Comparison of ENCODE assay signal across 24 cellular contexts in genomic region chr2:149735237-149735958, GRCh38.
"Had no signal": no experiment of that assay in that cellular context is flagged by ENCODE, and none has a peak within 500 bp of the region (broad histone marks: within the 10 kb centered on the region; RNA-seq: fewer than 3 reads in every experiment).

No MANE protein-coding gene starts in this region.

- H3K9me3 ChIP-seq: ascending aorta, right atrium auricular region, transverse colon, vagina had no signal

- H3K27me3 ChIP-seq: ascending aorta, cardiac muscle cell, right atrium auricular region, transverse colon, vagina had no signal

- H3K4me3 ChIP-seq: ascending aorta, cardiac muscle cell, right atrium auricular region, transverse colon, vagina had no signal

- H3K4me3 Mint-ChIP-seq: activated naive CD8-positive, alpha-beta T cell treated with anti-CD3 and anti-CD28 coated beads, Interleukin-2, amount 50 U/mL, for 24 hours; activated T-helper 17 cell treated with anti-CD3 and anti-CD28 coated beads, Interleukin-2, amount 50 U/mL, for 72 hours; memory B cell; natural killer cell treated with Interleukin-12 subunit alpha and Interleukin-12 subunit beta and Interleukin-15 and Interleukin-18, amount 100 ng/mL, for 72 hours; T-cell had no signal

- H3K36me3 Mint-ChIP-seq: memory B cell; natural killer cell treated with Interleukin-12 subunit alpha and Interleukin-12 subunit beta and Interleukin-15 and Interleukin-18, amount 100 ng/mL, for 72 hours; T-cell had no signal

- H3K27ac Mint-ChIP-seq: activated naive CD8-positive, alpha-beta T cell treated with anti-CD3 and anti-CD28 coated beads, Interleukin-2, amount 50 U/mL, for 24 hours; activated T-helper 17 cell treated with anti-CD3 and anti-CD28 coated beads, Interleukin-2, amount 50 U/mL, for 72 hours; memory B cell; natural killer cell treated with Interleukin-12 subunit alpha and Interleukin-12 subunit beta and Interleukin-15 and Interleukin-18, amount 100 ng/mL, for 72 hours; T-cell had no signal

- H3K4me1 Mint-ChIP-seq: activated naive CD8-positive, alpha-beta T cell treated with anti-CD3 and anti-CD28 coated beads, Interleukin-2, amount 50 U/mL, for 24 hours; activated T-helper 17 cell treated with anti-CD3 and anti-CD28 coated beads, Interleukin-2, amount 50 U/mL, for 72 hours; memory B cell; T-cell had no signal

- H3K4me1 ChIP-seq: ascending aorta had no signal

- H3K36me3 ChIP-seq: ascending aorta, cardiac muscle cell, right atrium auricular region, transverse colon, vagina had no signal

- H3K9me3 Mint-ChIP-seq: activated naive CD8-positive, alpha-beta T cell treated with anti-CD3 and anti-CD28 coated beads, Interleukin-2, amount 50 U/mL, for 24 hours; activated T-helper 17 cell treated with anti-CD3 and anti-CD28 coated beads, Interleukin-2, amount 50 U/mL, for 72 hours; memory B cell; T-cell had no signal

- FAIRE-seq: colon, small intestine had no signal

- H3K27me3 Mint-ChIP-seq: activated naive CD8-positive, alpha-beta T cell treated with anti-CD3 and anti-CD28 coated beads, Interleukin-2, amount 50 U/mL, for 24 hours; activated T-helper 17 cell treated with anti-CD3 and anti-CD28 coated beads, Interleukin-2, amount 50 U/mL, for 72 hours; memory B cell; natural killer cell treated with Interleukin-12 subunit alpha and Interleukin-12 subunit beta and Interleukin-15 and Interleukin-18, amount 100 ng/mL, for 72 hours had no signal

- DNase-seq: activated CD4-positive, alpha-beta T cell treated with anti-CD3 and anti-CD28 coated beads for 1 hour; activated CD4-positive, alpha-beta T cell treated with anti-CD3 and anti-CD28 coated beads, Interleukin-2, amount 50 U/mL, for 4 hours; activated naive CD4-positive, alpha-beta T cell treated with Interleukin-2 at 50 U/mL for 16 hours; activated naive CD8-positive, alpha-beta T cell treated with anti-CD3 and anti-CD28 coated beads, Interleukin-2, amount 50 U/mL, for 24 hours; activated T-cell treated with anti-CD3 and anti-CD28 coated beads for 4 hours; islet precursor cell; nucleus accumbens; small intestine; stimulated activated CD4-positive, alpha-beta T cell treated with anti-CD3 and anti-CD28 coated beads, Interleukin-4, amount 100 ng/mL, for 4 hours; stimulated activated CD8-positive, alpha-beta memory T cell treated with anti-CD3 and anti-CD28 coated beads, Interleukin-4, amount 100 ng/mL, for 48 hours; stimulated activated naive CD4-positive, alpha-beta T cell treated with Interleukin-2 at 50 U/mL for 16 hours; substantia nigra; T-cell; T-helper 9 cell; transverse colon had no signal

- H3K27ac ChIP-seq: ascending aorta, cardiac muscle cell, right atrium auricular region, transverse colon, vagina, VCaP had no signal
